ENCODE assay signal across 9 cellular contexts in genomic region chr11:15006139-15006759, GRCh38. TPM values are rescaled to one million over a fixed set of nuclear protein-coding genes. Genes with fewer than 3 reads are reported as not detected.
DNase-seq lines count a peak whose midpoint lies in the region; ATAC-seq, FAIRE-seq and TF ChIP-seq lines count a peak whose summit lies in the region.
"Had no signal": no experiment of that assay in that cellular context is flagged by ENCODE, and none has a peak within 500 bp of the region (broad histone marks: within the 10 kb centered on the region; RNA-seq: fewer than 3 reads in every experiment).

No MANE protein-coding gene starts in this region.

- H3K36me3 Mint-ChIP-seq in CD4-positive, alpha-beta memory T cell, result no peaks in the 10 kb centered on the region
- no peaks in the 10 kb centered on the region for H3K36me3 Mint-ChIP-seq in effector memory CD8-positive, alpha-beta T cell (ENCODE audit: insufficient read depth)

- no peaks in the 10 kb centered on the region for H3K4me1 ChIP-seq in CD4-positive, alpha-beta memory T cell (ENCODE audit: insufficient read depth, low read length)
- no peaks in the 10 kb centered on the region for H3K4me1 ChIP-seq in NT2/D1 (ENCODE audit: insufficient read depth, insufficient read length)
- no peaks in the 10 kb centered on the region for H3K4me1 ChIP-seq in smooth muscle cell (ENCODE audit: low read depth)
- no peaks in the 10 kb centered on the region for H3K4me1 ChIP-seq in kidney (ENCODE audit: control insufficient read depth in 1 of 2, insufficient read depth in 1 of 2, low read depth in 1 of 2, low read length in 2 of 2)

- no peaks in the 10 kb centered on the region for H3K4me1 Mint-ChIP-seq in CD4-positive, alpha-beta memory T cell
- no peaks in the 10 kb centered on the region for H3K4me1 Mint-ChIP-seq in effector memory CD8-positive, alpha-beta T cell (ENCODE audit: low read depth in 2 of 2)

- no peaks in the 10 kb centered on the region for H3K27me3 ChIP-seq in CD4-positive, alpha-beta memory T cell (ENCODE audit: insufficient read depth, low read length)
- no peaks in the 10 kb centered on the region for H3K27me3 ChIP-seq in NT2/D1 (ENCODE audit: insufficient read depth, insufficient read length)
- H3K27me3 ChIP-seq in smooth muscle cell (ENCODE audit: low read depth), result peaks cover 22% of the 10 kb centered on the region

- H3K79me2 ChIP-seq in smooth muscle cell (ENCODE audit: low read depth), result no peaks in the 10 kb centered on the region

- ATAC-seq in effector memory CD8-positive, alpha-beta T cell (replicated peaks), result peak; percentile 67
- ATAC-seq in HG02763 (IDR thresholded peaks at IDR 0.05; ENCODE audit: unreplicated experiment), result no peak

- FAIRE-seq in GM18507 (lab: Jason Lieb, UNC) (peak; percentile 72), kidney (lab: Jason Lieb, UNC) (no peak)

- H3K9me3 ChIP-seq in CD4-positive, alpha-beta memory T cell (ENCODE audit: control insufficient read depth in 1 of 2, low read length in 2 of 2), result no peaks in the 10 kb centered on the region
- H3K9me3 ChIP-seq in NT2/D1 (ENCODE audit: insufficient read depth, low read length) (0 out of 2 replicates have a peak, but pooled peaks cover 4% of the 10 kb centered on the region), smooth muscle cell (replicated peaks; ENCODE audit: low read depth) (no peaks in the 10 kb centered on the region), kidney (ENCODE audit: control insufficient read depth in 1 of 2, low read length in 2 of 2) (no peaks in the 10 kb centered on the region)

- no peaks in the 10 kb centered on the region for H4K20me1 ChIP-seq in smooth muscle cell (ENCODE audit: low read depth)

- intact Hi-C loops in CD4-positive, alpha-beta memory T cell (cut with micrococcal nuclease), result loop anchor here (1.0 to 2.0 kb wide), 4 partner anchors 69 to 469 kb away; no protein-coding TSS in a partner anchor
- intact Hi-C loops in kidney (cut with DNase I), result no loop called here

- no peak overlapping the region for H3K4me3 ChIP-seq in CD4-positive, alpha-beta memory T cell (ENCODE audit: low read length in 2 of 2)
- H3K4me3 ChIP-seq in NT2/D1 (ENCODE audit: insufficient read length, low read depth) (no peak overlapping the region), smooth muscle cell (no peak overlapping the region), kidney (ENCODE audit: low read length in 2 of 2) (no peak overlapping the region)

- DNase-seq in CD4-positive, alpha-beta memory T cell, result peak in 4 of 5 donors; percentile 30 to 48 (median 39)
- DNase-seq in GM18507 (ENCODE audit: extremely low spot score, insufficient read length, low read depth) (no peak), HS-27A (ENCODE audit: low read depth) (peak; percentile 43), NT2/D1 (ENCODE audit: low read depth, low spot score) (peak; percentile 13), smooth muscle cell (lab: John Stamatoyannopoulos, UW; ENCODE audit: unreplicated experiment) (no peak), kidney (no peak)
- peak in 1 of 3 experiments; percentile 8 for DNase-seq in effector memory CD8-positive, alpha-beta T cell

- no peaks in the 10 kb centered on the region for H3K9me3 Mint-ChIP-seq in CD4-positive, alpha-beta memory T cell
- no peaks in the 10 kb centered on the region for H3K9me3 Mint-ChIP-seq in effector memory CD8-positive, alpha-beta T cell
- H3K9me3 Mint-ChIP-seq: T-helper 1 cell treated with Interleukin-12 subunit alpha and Interleukin-12 subunit beta and Interleukin-4 antibody, amounts not matched to agents 30 μg/mL and 1 μg/mL, for 36 hours had no signal

- POLR2A ChIA-PET in CD4-positive, alpha-beta memory T cell (lab: Charles Lee; ENCODE audit: partially characterized antibody), result interaction anchor here (1.1 to 1.2 kb wide), 2 partner anchors 98 to 114 kb away, joined by 3 to 4 read pairs; partner anchors contain the start of gene CYP2R1

- no peak overlapping the region for H3K4me2 ChIP-seq in smooth muscle cell

- no peak overlapping the region for H3K27ac Mint-ChIP-seq in CD4-positive, alpha-beta memory T cell
- no peak overlapping the region for H3K27ac Mint-ChIP-seq in effector memory CD8-positive, alpha-beta T cell
- H3K27ac Mint-ChIP-seq: T-helper 1 cell treated with Interleukin-12 subunit alpha and Interleukin-12 subunit beta and Interleukin-4 antibody, amounts not matched to agents 30 μg/mL and 1 μg/mL, for 36 hours had no signal

- no peak overlapping the region for H3K9ac ChIP-seq in NT2/D1 (ENCODE audit: insufficient read length, low read depth)
- H3K9ac ChIP-seq in smooth muscle cell (ENCODE audit: low read depth), result no peak overlapping the region
- no peak overlapping the region for H3K9ac ChIP-seq in kidney (ENCODE audit: low read length in 2 of 2)

- H2AFZ ChIP-seq in smooth muscle cell (ENCODE audit: low read depth), result no peak overlapping the region

- no peaks in the 10 kb centered on the region for H3K36me3 ChIP-seq in CD4-positive, alpha-beta memory T cell (ENCODE audit: insufficient read depth, low read length)
- H3K36me3 ChIP-seq in NT2/D1 (ENCODE audit: insufficient read depth, insufficient read length, low read length) (no peaks in the 10 kb centered on the region), smooth muscle cell (ENCODE audit: low read depth) (no peaks in the 10 kb centered on the region), kidney (ENCODE audit: control insufficient read depth in 1 of 2, insufficient read depth in 2 of 2, low read length in 2 of 2) (no peaks in the 10 kb centered on the region)

- H3K4me3 Mint-ChIP-seq in CD4-positive, alpha-beta memory T cell, result no peak overlapping the region
- H3K4me3 Mint-ChIP-seq in effector memory CD8-positive, alpha-beta T cell, result no peak overlapping the region
- H3K4me3 Mint-ChIP-seq: T-helper 1 cell treated with Interleukin-12 subunit alpha and Interleukin-12 subunit beta and Interleukin-4 antibody, amounts not matched to agents 30 μg/mL and 1 μg/mL, for 36 hours had no signal

- no peak overlapping the region for H3K27ac ChIP-seq in CD4-positive, alpha-beta memory T cell (ENCODE audit: low read depth, low read length)
- no peak overlapping the region for H3K27ac ChIP-seq in smooth muscle cell (ENCODE audit: low read depth)
- H3K27ac ChIP-seq in kidney (ENCODE audit: low read depth in 2 of 2, low read length in 2 of 2), result no peak overlapping the region

- TF ChIP-seq CTCF in smooth muscle cell (IDR thresholded peaks at IDR 0.05; ENCODE audit: borderline replicate concordance, insufficient read depth, poor library complexity, severe bottlenecking) (peak; percentile 44), kidney (IDR thresholded peaks at IDR 0.05; ENCODE audit: borderline replicate concordance, extremely low read depth, insufficient read depth) (no peak)

- H3K27me3 Mint-ChIP-seq in CD4-positive, alpha-beta memory T cell, result peaks cover 14 to 26% of the 10 kb centered on the region in 2 donors
- H3K27me3 Mint-ChIP-seq in effector memory CD8-positive, alpha-beta T cell, result peaks cover 55 to 58% of the 10 kb centered on the region in 2 donors

- H3F3A ChIP-seq in smooth muscle cell (ENCODE audit: low read depth), result no peaks in the 10 kb centered on the region

- 29% methylated on average over 5 of the region's 5 CpGs for WGBS in smooth muscle cell (ENCODE audit: low lambda C conversion rate)

- CTCF ChIA-PET in CD4-positive, alpha-beta memory T cell (lab: Charles Lee; ENCODE audit: partially characterized antibody), result interaction anchor here (0.6 to 11.7 kb wide), 17 partner anchors 10 to 729 kb away, joined by 3 to 131 read pairs (median 4); no protein-coding TSS in a partner anchor

RNA-seq across cellular contexts. Expression of gene CALCA, which starts 34.1 kb away (rescaled TPM):
- not detected for total RNA-seq in CD4-positive, alpha-beta memory T cell
- polyA plus RNA-seq in CD4-positive, alpha-beta memory T cell, result not detected
- total RNA-seq in smooth muscle cell (not detected in 2 replicates), kidney (not detected)
- polyA plus RNA-seq in smooth muscle cell (not detected in 2 replicates), kidney (ENCODE audit: insufficient read depth, low read depth, low replicate concordance) (29.8 TPM)

Comparison
In these comparisons a context has a peak if more than half of its experiments do, and no peak if none do; other contexts are left out.
1. DNase-seq: peak in CD4-positive, alpha-beta memory T cell (4 of 5), HS-27A (single experiment) and NT2/D1 (single experiment); none in GM18507 (single experiment), smooth muscle cell (single experiment) and kidney (single experiment).